ENCODE assay signal across 8 cellular contexts in genomic region chr14:95482967-95483842, GRCh38. TPM values are rescaled to one million over a fixed set of nuclear protein-coding genes. Genes with fewer than 3 reads are reported as not detected.
DNase-seq lines count a peak whose midpoint lies in the region; ATAC-seq, FAIRE-seq and TF ChIP-seq lines count a peak whose summit lies in the region.

No MANE protein-coding gene starts in this region.

- H3K9me3 Mint-ChIP-seq in type B pancreatic cell, result no peaks in the 10 kb centered on the region

- H3K4me1 ChIP-seq in right cardiac atrium (ENCODE audit: control insufficient read depth, insufficient read depth, low read length) (peaks cover 24% of the 10 kb centered on the region), small intestine (ENCODE audit: control insufficient read depth in 2 of 2, insufficient read depth in 1 of 2, low read depth in 1 of 2, low read length in 1 of 2) (peaks cover 0 to 23% of the 10 kb centered on the region in 2 donors)

- H3K4me3 ChIP-seq in right cardiac atrium (ENCODE audit: low read length), result no peak overlapping the region
- no peak overlapping the region for H3K4me3 ChIP-seq in small intestine (ENCODE audit: low read depth in 1 of 2, low read length in 2 of 2)

- H3K4me3 Mint-ChIP-seq in type B pancreatic cell, result no peak overlapping the region

- no peak for TF ChIP-seq CTCF in type B pancreatic cell (conservative IDR thresholded peaks at IDR 0.05)

- no peaks in the 10 kb centered on the region for H3K9me3 ChIP-seq in right cardiac atrium (ENCODE audit: control insufficient read depth, low read length)
- H3K9me3 ChIP-seq in small intestine (ENCODE audit: control insufficient read depth, low read depth), result no peaks in the 10 kb centered on the region

- FAIRE-seq in small intestine (lab: Jason Lieb, UNC), result no peak

- peak; percentile 87 to 95 for ATAC-seq in right cardiac atrium

- no peak overlapping the region for H3K27ac Mint-ChIP-seq in type B pancreatic cell

- peak; percentile 89 for DNase-seq in GM04503 (ENCODE audit: low read depth)
- peak; percentile 88 to 93 (median 89) for DNase-seq in right cardiac atrium
- DNase-seq in small intestine, result peak; percentile 77
- DNase-seq in NCI-H187 (lab: John Stamatoyannopoulos, UW), result no peak
- no peak for DNase-seq in type B pancreatic cell (ENCODE audit: extremely low spot score, unreplicated experiment)
- no peak for DNase-seq in stimulated activated CD4-positive, alpha-beta T cell treated with anti-CD3 and anti-CD28 coated beads, Interleukin-4, amount 100 ng/mL, for 1 hour
- DNase-seq in NCI-H524 (lab: John Stamatoyannopoulos, UW), result no peak

- H3K4me1 Mint-ChIP-seq in type B pancreatic cell (ENCODE audit: unreplicated experiment), result peaks cover 8% of the 10 kb centered on the region

- no peaks in the 10 kb centered on the region for H3K36me3 Mint-ChIP-seq in type B pancreatic cell

- H3K27ac ChIP-seq in adipose tissue (ENCODE audit: low read depth, low read length) (peak overlapping the region; percentile 9), right cardiac atrium (ENCODE audit: low read length) (peak overlapping the region; percentile 71), small intestine (ENCODE audit: low read depth in 1 of 2, low read length in 1 of 2) (peak overlapping the region; percentile 16 to 76)

- intact Hi-C loops in right cardiac atrium (cut with DNase I), result no loop called here

- peaks cover 37% of the 10 kb centered on the region for H3K27me3 Mint-ChIP-seq in type B pancreatic cell

- no peaks in the 10 kb centered on the region for H3K27me3 ChIP-seq in right cardiac atrium (ENCODE audit: control insufficient read depth, insufficient read depth)
- H3K27me3 ChIP-seq in small intestine (ENCODE audit: control insufficient read depth in 2 of 2, insufficient read depth in 2 of 2, low read length in 2 of 2), result no peaks in the 10 kb centered on the region

- WGBS in adipose tissue, 3 donors, result 47 to 72% (median 57%) methylated on average over 17 of the region's 17 CpGs
- WGBS in right cardiac atrium, result 45% methylated on average over 17 of the region's 17 CpGs
- 53 to 57% (median 56%) methylated on average over 17 of the region's 17 CpGs for WGBS in small intestine, 3 donors

- H3K36me3 ChIP-seq in small intestine (ENCODE audit: control insufficient read depth in 2 of 2, insufficient read depth in 2 of 2, low read length in 2 of 2), result no peaks in the 10 kb centered on the region

RNA-seq across cellular contexts. Expression of gene SYNE3, which starts 33.2 kb away (rescaled TPM):
- polyA plus RNA-seq in adipose tissue (10 to 100 TPM in 2 of 3 donors, 1 to 10 TPM in 1; 1.7 to 27.8 (median 24.5) TPM), right cardiac atrium (5.2 TPM), small intestine (1 to 10 TPM in 2 of 3 donors, under 1 TPM in 1; 0.81 to 5.0 (median 1.8) TPM)
- total RNA-seq in right cardiac atrium (10 to 100 TPM; 12.1 to 18.0 (median 14.8) TPM), type B pancreatic cell (ENCODE audit: low replicate concordance) (0.65 and 2.9 TPM in 2 replicates)

RNA-seq across cellular contexts. Expression of gene GLRX5, which starts 51.6 kb away (rescaled TPM):
- polyA plus RNA-seq in adipose tissue, result 10 to 100 TPM; 19.8 to 41.1 (median 38.3) TPM
- 10 to 100 TPM; 78.1 to 82.4 (median 78.7) TPM for total RNA-seq in right cardiac atrium
- polyA plus RNA-seq in right cardiac atrium, result 111 TPM
- polyA plus RNA-seq in small intestine, result 10 to 100 TPM; 53.5 to 80.5 (median 54.0) TPM
- total RNA-seq in type B pancreatic cell (ENCODE audit: low replicate concordance), result 48.8 and 59.4 TPM in 2 replicates

Comparison
In these comparisons a context has a peak if more than half of its experiments do, and no peak if none do; other contexts are left out.
1. DNase-seq: peak in GM04503 (single experiment), right cardiac atrium (3 of 3) and small intestine (single experiment); none in NCI-H187 (0 of 2), type B pancreatic cell (single experiment), stimulated activated CD4-positive, alpha-beta T cell treated with anti-CD3 and anti-CD28 coated beads, Interleukin-4, amount 100 ng/mL, for 1 hour (single experiment) and NCI-H524 (0 of 2).
2. H3K27ac ChIP-seq: peak in every context shown above with its lines; median percentile 71 in right cardiac atrium; 46 in small intestine; 9 in adipose tissue.